Comparison of ENCODE assay signal across 14 cellular contexts in the genomic region with DNA sequence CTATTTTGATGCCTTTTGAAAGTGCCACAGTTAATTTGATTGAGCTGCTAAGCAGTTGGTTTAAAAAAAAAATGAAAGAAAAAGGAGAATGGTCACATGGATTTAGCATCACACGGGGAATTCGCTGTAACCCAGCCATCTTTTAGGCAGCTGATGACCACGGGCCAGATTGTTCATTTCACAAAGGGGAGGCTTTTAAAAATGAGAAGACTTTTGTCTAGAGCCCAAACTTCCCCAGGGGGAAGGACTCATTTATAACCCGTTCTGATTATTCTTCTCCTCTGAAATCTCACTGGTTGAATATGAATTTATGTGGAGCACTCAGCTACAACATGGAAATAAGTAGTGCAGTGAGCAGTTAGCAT.
DNase-seq lines count a peak whose midpoint lies in the region; TF ChIP-seq lines count a peak whose summit lies in the region.
"Had no signal": no experiment of that assay in that cellular context is flagged by ENCODE, and none has a peak within 500 bp of the region (broad histone marks: within the 10 kb centered on the region; RNA-seq: fewer than 3 reads in every experiment).

No MANE protein-coding gene starts in this region.

- H3K27me3 ChIP-seq in muscle layer of duodenum (ENCODE audit: low read depth, low read length) = no peaks in the 10 kb centered on the region
- H3K27me3 ChIP-seq in breast epithelium = no peaks in the 10 kb centered on the region

- TF ChIP-seq POLR2A in breast epithelium (IDR thresholded peaks at IDR 0.05) = no peak

- H3K4me3 ChIP-seq in fibroblast of the aortic adventitia (ENCODE audit: low read depth, low read length) = no peak overlapping the region
- H3K4me3 ChIP-seq in muscle layer of duodenum (ENCODE audit: low read depth in 1 of 2, low read length in 2 of 2) = no peak overlapping the region
- no peak overlapping the region for H3K4me3 ChIP-seq in breast epithelium
- H3K4me3 ChIP-seq: PC-9 had no signal

- peak; percentile 95 for DNase-seq in SK-MEL-5 (ENCODE audit: low read depth, low spot score)
- peak; percentile 66 for DNase-seq in fibroblast of the aortic adventitia (ENCODE audit: low read depth)
- DNase-seq in middle frontal gyrus (ENCODE audit: extremely low spot score, low spot score) = no peak
- no peak for DNase-seq in breast epithelium (ENCODE audit: low spot score in 2 of 2)
- DNase-seq in DMS 273 treated with DMSO at 0.1 percent for 48 hours (lab: John Stamatoyannopoulos, UW) = no peak
- no peak for DNase-seq in HuH-7.5 (ENCODE audit: low spot score)
- DNase-seq: activated CD4-positive, alpha-beta T cell treated with anti-CD3 and anti-CD28 coated beads for 4 hours; activated T-cell treated with anti-CD3 and anti-CD28 coated beads, Interleukin-2, amount 50 U/mL, for 1 hour; KG1; NCI-H524 treated with DMSO at 0.1 percent for 48 hours; PC-9; T-helper 1 cell had no signal

- in situ Hi-C loops in SK-MEL-5 (cut with HindIII; ENCODE audit: low pct_unique_long_range_greater_than_20kb, low sequenced_read_pairs) = no loop called here

- H3K36me3 ChIP-seq in muscle layer of duodenum (ENCODE audit: control insufficient read depth in 1 of 2, insufficient read depth in 2 of 2, low read length in 2 of 2) (no peaks in the 10 kb centered on the region), breast epithelium (no peaks in the 10 kb centered on the region)

- TF ChIP-seq CTCF in fibroblast of the aortic adventitia (IDR thresholded peaks at IDR 0.05; ENCODE audit: insufficient read depth, low read length) (no peak), breast epithelium (IDR thresholded peaks at IDR 0.05) (no peak)

- peak overlapping the region; percentile 25 for H3K27ac ChIP-seq in muscle layer of duodenum (ENCODE audit: low read length)
- H3K27ac ChIP-seq in temporal lobe (ENCODE audit: low read depth, low read length) = peak overlapping the region; percentile 28
- H3K27ac ChIP-seq in breast epithelium = peak overlapping the region in 1 of 2 donors; percentile 71
- H3K27ac ChIP-seq: PC-9 had no signal

- H3K4me1 ChIP-seq in muscle layer of duodenum (ENCODE audit: control insufficient read depth in 1 of 2, insufficient read depth in 2 of 2, low read length in 2 of 2) (peaks cover 0 to 11% of the 10 kb centered on the region in 2 donors), breast epithelium (no peaks in the 10 kb centered on the region)

- intact Hi-C loops in breast epithelium (cut with DNase I; ENCODE audit: low total_unique reads) = no loop called here

- H3K9me3 ChIP-seq in muscle layer of duodenum (ENCODE audit: control insufficient read depth in 1 of 2, low read length in 2 of 2) (no peaks in the 10 kb centered on the region), breast epithelium (no peaks in the 10 kb centered on the region)

Comparison
In these comparisons a context has a peak if more than half of its experiments do, and no peak if none do; other contexts are left out.
1. DNase-seq: peak in SK-MEL-5 (single experiment) and fibroblast of the aortic adventitia (single experiment); none in middle frontal gyrus (single experiment), breast epithelium (0 of 2), DMS 273 treated with DMSO at 0.1 percent for 48 hours (single experiment) and HuH-7.5 (single experiment).